9 cellular contexts compared by ENCODE assay signal in the genomic region with DNA sequence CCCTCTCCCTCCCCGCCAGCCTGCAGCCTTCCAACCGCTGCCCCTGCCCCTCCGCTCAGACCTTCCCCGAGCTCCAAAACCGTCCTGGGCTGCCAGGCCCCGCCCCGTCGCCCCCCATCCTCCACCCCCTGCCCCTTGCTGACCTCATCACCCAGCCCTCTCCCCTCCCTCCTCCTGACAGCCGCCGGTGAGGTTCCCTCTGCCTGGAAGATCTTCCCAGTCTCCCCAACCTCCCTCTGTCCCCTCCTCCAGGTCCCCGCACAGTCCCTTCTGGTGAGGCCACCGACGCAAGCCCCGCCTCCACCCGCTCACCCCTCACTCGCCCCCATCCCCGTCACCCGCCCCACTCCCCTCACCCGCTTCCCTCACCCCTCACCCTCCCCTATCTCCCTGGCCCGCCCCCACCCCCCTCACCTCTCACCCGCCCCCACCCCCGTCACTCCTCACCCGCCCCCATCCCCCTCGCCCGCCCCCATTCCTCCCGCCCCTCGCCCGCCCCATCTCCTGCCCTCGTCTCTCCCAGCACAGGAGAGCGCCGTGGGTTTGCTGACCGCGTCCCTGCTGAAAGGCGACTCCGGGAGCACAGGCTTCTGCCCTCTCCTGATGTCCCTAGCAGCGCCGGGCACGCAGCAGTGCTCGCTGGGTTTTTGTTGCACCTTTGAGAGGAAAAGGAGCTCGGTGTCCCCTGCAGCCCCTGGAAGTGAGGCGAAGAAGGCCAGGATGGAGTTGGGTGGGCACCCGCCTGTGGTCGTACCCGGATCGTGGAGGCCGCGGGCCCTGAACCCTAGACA. TPM values are rescaled to one million over a fixed set of nuclear protein-coding genes. Genes with fewer than 3 reads are reported as not detected.
DNase-seq lines count a peak whose midpoint lies in the region; ATAC-seq and TF ChIP-seq lines count a peak whose summit lies in the region.
"Had no signal": no experiment of that assay in that cellular context is flagged by ENCODE, and none has a peak within 500 bp of the region (broad histone marks: within the 10 kb centered on the region; RNA-seq: fewer than 3 reads in every experiment).

No MANE protein-coding gene starts in this region.

- H2AFZ ChIP-seq in H9 (ENCODE audit: low read length): no peak overlapping the region

- no peak overlapping the region for H2BK5ac ChIP-seq in H9 (ENCODE audit: insufficient read length, low read length)

- H3K14ac ChIP-seq in H9 (ENCODE audit: insufficient read depth, low read length): no peak overlapping the region

- H4K91ac ChIP-seq in H9 (ENCODE audit: insufficient read length, low read depth, low read length): no peak overlapping the region

- no peaks in the 10 kb centered on the region for H3K79me2 ChIP-seq in H9 (ENCODE audit: insufficient read depth, low read length)

- H3K9me3 Mint-ChIP-seq in CD14-positive monocyte: peaks cover 0 to 2% (median 0%) of the 10 kb centered on the region in 7 donors
- no peaks in the 10 kb centered on the region for H3K9me3 Mint-ChIP-seq in H9
- no peaks in the 10 kb centered on the region for H3K9me3 Mint-ChIP-seq in naive B cell

- H3K36me3 ChIP-seq in ectodermal cell (ENCODE audit: control insufficient read depth, insufficient read depth, low read length): no peaks in the 10 kb centered on the region

- peaks cover 14% of the 10 kb centered on the region for H3K23me2 ChIP-seq in H9 (ENCODE audit: insufficient read length, low read depth, low read length, poor library complexity, severe bottlenecking)

- no peak overlapping the region for H3T11ph ChIP-seq in H9 (ENCODE audit: low read length)

- no peak overlapping the region for H2BK15ac ChIP-seq in H9 (ENCODE audit: low read depth, low read length)

- H3K18ac ChIP-seq in H9 (ENCODE audit: insufficient read length, low read depth, low read length): no peak overlapping the region

- peak overlapping the region in 4 of 7 donors; percentile 4 to 56 (median 20) for H3K27ac Mint-ChIP-seq in CD14-positive monocyte
- H3K27ac Mint-ChIP-seq in H9: peak overlapping the region; percentile 53 to 94 (median 92); a peak in 5 of 7 replicates
- peak overlapping the region in 3 of 6 donors; percentile 52 to 72 (median 54) for H3K27ac Mint-ChIP-seq in naive B cell

- ATAC-seq in naive B cell (ENCODE audit: low read depth in 2 of 2) (peak; percentile 7 to 10), GM21723 (IDR thresholded peaks at IDR 0.05; ENCODE audit: unreplicated experiment) (no peak)

- H2BK120ac ChIP-seq in H9 (ENCODE audit: low read depth, low read length, poor library complexity, severe bottlenecking): no peak overlapping the region

- H2AK5ac ChIP-seq in H9 (ENCODE audit: insufficient read length, low read length): no peak overlapping the region

- no peaks in the 10 kb centered on the region for H3K79me1 ChIP-seq in H9 (ENCODE audit: insufficient read depth, low read depth, low read length, poor library complexity, severe bottlenecking)

- H3K27ac ChIP-seq in H9 (ENCODE audit: insufficient read length, low read depth, low read length) (no peak overlapping the region), ectodermal cell (ENCODE audit: insufficient read depth, low read depth, low read length, poor library complexity, severe bottlenecking) (peak overlapping the region; percentile 86)

- H3K36me3 Mint-ChIP-seq in CD14-positive monocyte: peaks cover 0 to 2% of the 10 kb centered on the region in 2 donors
- H3K36me3 Mint-ChIP-seq in H9 (ENCODE audit: insufficient read depth in 1 of 3, low read depth in 3 of 3): no peaks in the 10 kb centered on the region
- no peaks in the 10 kb centered on the region for H3K36me3 Mint-ChIP-seq in naive B cell

- no peak overlapping the region for H3K4ac ChIP-seq in H9 (ENCODE audit: low read depth, low read length)

- WGBS in H9 (ENCODE audit: extremely low coverage, insufficient read length, low lambda C conversion rate): no CpG with 5 or more reads among the region's 47 CpGs
- WGBS in ectodermal cell, 2 experiments: 0% methylated on average over 34 to 39 of the region's 47 CpGs

- H2BK20ac ChIP-seq in H9 (ENCODE audit: low read depth, low read length, poor library complexity, severe bottlenecking): no peak overlapping the region

- H2BK12ac ChIP-seq in H9 (ENCODE audit: insufficient read length, low read depth, low read length): no peak overlapping the region

- no peak overlapping the region for H4K5ac ChIP-seq in H9 (ENCODE audit: insufficient read length, low read depth, low read length)

- H3K27me3 ChIP-seq in H9 (ENCODE audit: insufficient read depth, low read length): no peaks in the 10 kb centered on the region; the same call in 1 of the 2 replicates
- peaks cover 18% of the 10 kb centered on the region for H3K27me3 ChIP-seq in ectodermal cell (ENCODE audit: control insufficient read depth, insufficient read depth, low read length, poor library complexity, severe bottlenecking)

- intact Hi-C loops in CD14-positive monocyte (cut with micrococcal nuclease): loop anchor here (2.0 to 5.0 kb wide), 4 partner anchors 28 to 284 kb away; partner anchors contain the start of gene KIAA0930 (in 1 of the 2)

- peak overlapping the region; percentile 44 for H3K4me3 ChIP-seq in ectodermal cell (ENCODE audit: insufficient read depth, low read depth, low read length)

- peak overlapping the region; percentile 40 for H3K4me2 ChIP-seq in H9 (ENCODE audit: insufficient read depth, insufficient read length, low read length)

- no peak overlapping the region for H3K23ac ChIP-seq in H9 (ENCODE audit: insufficient read length, low read depth, low read length)

- H3K4me3 Mint-ChIP-seq in CD14-positive monocyte: peak overlapping the region; percentile 88 to 93
- H3K4me3 Mint-ChIP-seq in H9: peak overlapping the region; percentile 82 to 93
- peak overlapping the region; percentile 73 to 91 (median 86) for H3K4me3 Mint-ChIP-seq in naive B cell

- DNase-seq in CD14-positive monocyte (ENCODE audit: low spot score) (no peak), H9 (peak; percentile 97), SK-N-DZ (ENCODE audit: low spot score) (peak; percentile 96), naive B cell (no peak), mesenteric fat pad (ENCODE audit: low spot score) (no peak), GM10266 (ENCODE audit: extremely low spot score) (no peak)

- H3K4me1 ChIP-seq in H9 (ENCODE audit: insufficient read depth, low read length) (peaks cover 2% of the 10 kb centered on the region; the same call in 1 of the 2 replicates), ectodermal cell (ENCODE audit: control insufficient read depth, insufficient read depth, low read length) (no peaks in the 10 kb centered on the region)

- H3K9ac ChIP-seq in H9 (ENCODE audit: extremely low read depth, insufficient read length, low read length): no peak overlapping the region

- H4K20me1 ChIP-seq in H9 (ENCODE audit: control insufficient read depth, insufficient read depth, insufficient read length): no peaks in the 10 kb centered on the region

- TF ChIP-seq CTCF in CD14-positive monocyte (IDR thresholded peaks at IDR 0.05): no peak
- TF ChIP-seq CTCF in H9 (conservative IDR thresholded peaks at IDR 0.05): no peak
- TF ChIP-seq CTCF in GM10266 (IDR thresholded peaks at IDR 0.05; ENCODE audit: control insufficient read depth, insufficient read depth, low read depth, missing control alignments): no peak

- H3K4me1 Mint-ChIP-seq in CD14-positive monocyte: peaks cover 50% of the 10 kb centered on the region
- peaks cover 15 to 22% of the 10 kb centered on the region in 2 experiments for H3K4me1 Mint-ChIP-seq in H9
- peaks cover 21 to 36% (median 22%) of the 10 kb centered on the region in 3 donors for H3K4me1 Mint-ChIP-seq in naive B cell

- H3K27me3 Mint-ChIP-seq in CD14-positive monocyte (ENCODE audit: low read depth in 3 of 3): peaks cover 13 to 23% (median 13%) of the 10 kb centered on the region in 3 donors
- peaks cover 37% of the 10 kb centered on the region for H3K27me3 Mint-ChIP-seq in H9 (ENCODE audit: low read depth)
- peaks cover 8 to 11% (median 10%) of the 10 kb centered on the region in 3 donors for H3K27me3 Mint-ChIP-seq in naive B cell

- no peak overlapping the region for H3K56ac ChIP-seq in H9 (ENCODE audit: insufficient read length, low read depth, low read length)

- no peak overlapping the region for H4K8ac ChIP-seq in H9 (replicated peaks; ENCODE audit: insufficient read length, low read depth, low read length)

- H3K9me3 ChIP-seq in H9 (ENCODE audit: control insufficient read depth, low read depth, low read length) (no peaks in the 10 kb centered on the region), ectodermal cell (ENCODE audit: control insufficient read depth, low read length) (no peaks in the 10 kb centered on the region)

RNA-seq across cellular contexts. Expression of gene UPK3A, which starts 16.4 kb away (rescaled TPM):
- polyA plus RNA-seq in CD14-positive monocyte (10 to 100 TPM; 14.0 to 19.0 TPM), naive B cell (ENCODE audit: low read depth in 6 of 6) (under 1 TPM in 2 of 6 donors, not detected in 4; 0.55 to 0.57 TPM)
- total RNA-seq in H9 (2021) (not detected in 2 replicates), mesenteric fat pad (not detected)
- not detected in 2 replicates for polyA plus RNA-seq in SK-N-DZ (2014; cell fraction: cytosol; rRNA removed)
- not detected in 2 replicates for polyA plus RNA-seq in SK-N-DZ (2014; cell fraction: nucleus; rRNA removed)
- polyA plus RNA-seq in ectodermal cell (2013, experiment 1 of 4): not detected
- polyA plus RNA-seq in ectodermal cell (2013, experiment 2 of 4): 0.59 TPM
- not detected for polyA plus RNA-seq in ectodermal cell (2013, experiment 3 of 4)
- polyA plus RNA-seq in ectodermal cell (2013, experiment 4 of 4): not detected
- total RNA-seq: HT1080 had no signal

RNA-seq across cellular contexts. Expression of gene KIAA0930, which starts 27.7 kb away (rescaled TPM):
- polyA plus RNA-seq in CD14-positive monocyte (10 to 100 TPM; 14.0 to 15.6 TPM), naive B cell (ENCODE audit: low read depth in 6 of 6) (1 to 10 TPM; 2.8 to 5.7 (median 5.0) TPM)
- total RNA-seq in H9 (2021) (45.3 and 46.2 TPM in 2 replicates), mesenteric fat pad (65.7 TPM)
- polyA plus RNA-seq in SK-N-DZ (2014; cell fraction: cytosol; rRNA removed): 34.4 and 35.8 TPM in 2 replicates
- polyA plus RNA-seq in SK-N-DZ (2014; cell fraction: nucleus; rRNA removed): 30.4 and 46.5 TPM in 2 replicates
- polyA plus RNA-seq in ectodermal cell (2013, experiment 1 of 4): 37.0 TPM
- polyA plus RNA-seq in ectodermal cell (2013, experiment 2 of 4): 36.3 TPM
- 27.5 TPM for polyA plus RNA-seq in ectodermal cell (2013, experiment 3 of 4)
- polyA plus RNA-seq in ectodermal cell (2013, experiment 4 of 4): 31.5 TPM

RNA-seq across cellular contexts. Expression of gene FAM118A, which starts 41.4 kb away (rescaled TPM):
- polyA plus RNA-seq in CD14-positive monocyte (10 to 100 TPM; 20.0 to 27.9 TPM), naive B cell (ENCODE audit: low read depth in 6 of 6) (10 to 100 TPM; 11.2 to 72.1 (median 37.0) TPM)
- total RNA-seq in H9 (2021) (34.3 and 37.9 TPM in 2 replicates), mesenteric fat pad (22.2 TPM)
- 10.1 and 12.7 TPM in 2 replicates for polyA plus RNA-seq in SK-N-DZ (2014; cell fraction: cytosol; rRNA removed)
- 15.3 and 20.0 TPM in 2 replicates for polyA plus RNA-seq in SK-N-DZ (2014; cell fraction: nucleus; rRNA removed)
- 26.6 TPM for polyA plus RNA-seq in ectodermal cell (2013, experiment 1 of 4)
- 27.1 TPM for polyA plus RNA-seq in ectodermal cell (2013, experiment 2 of 4)
- polyA plus RNA-seq in ectodermal cell (2013, experiment 3 of 4): 24.6 TPM
- polyA plus RNA-seq in ectodermal cell (2013, experiment 4 of 4): 23.2 TPM

Comparison
In these comparisons a context has a peak if more than half of its experiments do, and no peak if none do; other contexts are left out.
1. DNase-seq: peak in H9 (single experiment) and SK-N-DZ (single experiment); none in CD14-positive monocyte (single experiment), naive B cell (single experiment), mesenteric fat pad (single experiment) and GM10266 (single experiment).
2. Peak in every context shown above with its lines, with median percentiles within 50 percentile points of each other: H3K4me3 Mint-ChIP-seq.